Comparison of ENCODE assay signal across 17 cellular contexts in the genomic region with DNA sequence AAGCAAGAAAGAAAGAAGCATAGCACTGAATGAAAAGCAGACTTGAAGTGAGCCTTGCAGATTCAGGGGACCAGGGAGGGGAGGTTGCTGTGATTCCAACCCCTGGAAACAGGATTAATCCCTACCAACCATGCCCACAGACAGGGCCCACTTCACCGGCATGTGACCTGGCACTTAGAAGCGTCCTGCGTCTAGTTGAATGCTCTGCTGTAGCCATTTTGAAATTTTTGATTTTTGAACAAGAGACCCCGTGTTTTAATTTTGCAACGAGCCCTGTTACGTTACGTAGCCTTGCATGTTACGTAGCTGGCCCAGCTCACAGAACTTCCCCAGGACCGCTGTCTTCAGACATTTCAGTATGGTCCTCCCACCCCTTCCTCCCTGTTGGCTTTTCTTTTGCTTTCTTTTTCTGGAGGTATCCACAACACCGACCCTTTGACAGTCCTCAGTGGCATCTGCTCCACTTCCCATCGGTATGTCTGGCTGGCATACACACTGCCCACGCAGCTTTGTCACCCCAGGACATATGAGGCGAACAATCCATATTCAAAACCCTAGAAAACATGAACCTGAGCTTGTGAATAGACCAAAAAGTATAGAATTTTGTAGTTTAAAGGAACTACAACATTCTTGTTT.
DNase-seq lines count a peak whose midpoint lies in the region; ATAC-seq, FAIRE-seq and TF ChIP-seq lines count a peak whose summit lies in the region.
"Had no signal": no experiment of that assay in that cellular context is flagged by ENCODE, and none has a peak within 500 bp of the region (broad histone marks: within the 10 kb centered on the region; RNA-seq: fewer than 3 reads in every experiment).

No MANE protein-coding gene starts in this region.

- H2AK5ac ChIP-seq in neuronal stem cell (ENCODE audit: low read depth, low read length) = no peak overlapping the region

- CTCF ChIA-PET in activated CD4-positive, alpha-beta T cell treated with anti-CD3 and anti-CD28 coated beads for 36 hours (lab: Charles Lee) = interaction anchor here (1.0 kb wide), 1 partner anchor 10 kb away, joined by 3 read pairs; no protein-coding TSS in a partner anchor

- H2AFZ ChIP-seq in hepatocyte (peak overlapping the region; percentile 38), neuronal stem cell (ENCODE audit: low read length) (peak overlapping the region; percentile 41)

- H3K4ac ChIP-seq in neuronal stem cell (ENCODE audit: low read length) = no peak overlapping the region

- H2BK120ac ChIP-seq in neuronal stem cell (ENCODE audit: low read depth, low read length) = peak overlapping the region; percentile 93

- no peak overlapping the region for H2BK5ac ChIP-seq in neuronal stem cell (ENCODE audit: low read length)

- H3K4me3 Mint-ChIP-seq in type B pancreatic cell = no peak overlapping the region
- no peak overlapping the region for H3K4me3 Mint-ChIP-seq in activated CD4-positive, alpha-beta T cell treated with anti-CD3 and anti-CD28 coated beads for 36 hours
- H3K4me3 Mint-ChIP-seq: activated naive CD8-positive, alpha-beta T cell; immature natural killer cell; T-helper 17 cell had no signal

- H3K27me3 ChIP-seq in hepatocyte (no peaks in the 10 kb centered on the region), neuronal stem cell (ENCODE audit: control insufficient read depth in 3 of 3, insufficient read depth in 3 of 3, low read depth in 1 of 3, low read length in 3 of 3) (no peaks in the 10 kb centered on the region)
- H3K27me3 ChIP-seq: esophagus squamous epithelium, neutrophil had no signal

- no peak overlapping the region for H3K9ac ChIP-seq in neuronal stem cell (ENCODE audit: low read depth, low read length, poor library complexity)
- no peak overlapping the region for H3K9ac ChIP-seq in kidney (ENCODE audit: low read length in 2 of 2)

- H3K23ac ChIP-seq in neuronal stem cell (ENCODE audit: low read depth, low read length, poor library complexity) = no peak overlapping the region

- H4K8ac ChIP-seq in neuronal stem cell (ENCODE audit: low read depth, low read length) = no peak overlapping the region

- H3K4me2 ChIP-seq in hepatocyte (peak overlapping the region; percentile 41), neuronal stem cell (ENCODE audit: insufficient read depth, low read length, poor library complexity, severe bottlenecking) (no peak overlapping the region)

- peaks cover 37% of the 10 kb centered on the region for H3K4me1 Mint-ChIP-seq in type B pancreatic cell (ENCODE audit: unreplicated experiment)
- no peaks in the 10 kb centered on the region for H3K4me1 Mint-ChIP-seq in activated CD4-positive, alpha-beta T cell treated with anti-CD3 and anti-CD28 coated beads for 36 hours
- H3K4me1 Mint-ChIP-seq: immature natural killer cell, T-helper 17 cell had no signal

- H2BK15ac ChIP-seq in neuronal stem cell (ENCODE audit: low read length) = no peak overlapping the region

- POLR2A ChIA-PET in activated CD4-positive, alpha-beta T cell treated with anti-CD3 and anti-CD28 coated beads for 36 hours (lab: Charles Lee) = no interaction called here

- no peak overlapping the region for H3K4me3 ChIP-seq in hepatocyte
- no peak overlapping the region for H3K4me3 ChIP-seq in neuronal stem cell (ENCODE audit: low read length in 2 of 2)
- no peak overlapping the region for H3K4me3 ChIP-seq in kidney (ENCODE audit: low read length in 2 of 2)

- intact Hi-C loops in kidney (cut with DNase I) = no loop called here
- intact Hi-C loops in activated CD4-positive, alpha-beta T cell treated with anti-CD3 and anti-CD28 coated beads for 36 hours (cut with DNase I, micrococcal nuclease) = no loop called here

- no peaks in the 10 kb centered on the region for H3K79me2 ChIP-seq in hepatocyte

- peak overlapping the region; percentile 98 for H3K27ac ChIP-seq in hepatocyte
- H3K27ac ChIP-seq in neuronal stem cell (replicated peaks; ENCODE audit: low read length) = no peak overlapping the region
- H3K27ac ChIP-seq in kidney (ENCODE audit: low read depth in 2 of 2, low read length in 2 of 2) = no peak overlapping the region
- H3K27ac ChIP-seq: 22Rv1, esophagus squamous epithelium, neutrophil had no signal

- ATAC-seq in GM21529 (IDR thresholded peaks at IDR 0.05; ENCODE audit: unreplicated experiment) = no peak
- ATAC-seq in activated CD4-positive, alpha-beta T cell treated with anti-CD3 and anti-CD28 coated beads for 36 hours = no peak
- ATAC-seq: T-helper 17 cell had no signal

- no peaks in the 10 kb centered on the region for H3K9me3 Mint-ChIP-seq in type B pancreatic cell
- no peaks in the 10 kb centered on the region for H3K9me3 Mint-ChIP-seq in activated CD4-positive, alpha-beta T cell treated with anti-CD3 and anti-CD28 coated beads for 36 hours (ENCODE audit: low read depth)

- no peak for TF ChIP-seq CTCF in hepatocyte (IDR thresholded peaks at IDR 0.05; ENCODE audit: poor library complexity)
- TF ChIP-seq CTCF in type B pancreatic cell (conservative IDR thresholded peaks at IDR 0.05) = no peak
- no peak for TF ChIP-seq CTCF in kidney (IDR thresholded peaks at IDR 0.05; ENCODE audit: borderline replicate concordance, extremely low read depth, insufficient read depth)

- H2BK12ac ChIP-seq in neuronal stem cell (ENCODE audit: low read length) = no peak overlapping the region

- H3K4me1 ChIP-seq in hepatocyte (ENCODE audit: insufficient read depth) (peaks cover 16% of the 10 kb centered on the region), neuronal stem cell (ENCODE audit: control insufficient read depth in 2 of 2, insufficient read depth in 1 of 2, low read depth in 1 of 2, low read length in 2 of 2) (peaks cover 8 to 9% of the 10 kb centered on the region in 2 donors), kidney (ENCODE audit: control insufficient read depth in 1 of 2, insufficient read depth in 1 of 2, low read depth in 1 of 2, low read length in 2 of 2) (no peaks in the 10 kb centered on the region)
- H3K4me1 ChIP-seq: esophagus squamous epithelium had no signal

- no peaks in the 10 kb centered on the region for H3K79me1 ChIP-seq in neuronal stem cell (ENCODE audit: low read depth, low read length)

- H3K18ac ChIP-seq in neuronal stem cell (ENCODE audit: low read length) = peak overlapping the region; percentile 8

- no peak for FAIRE-seq in kidney (lab: Jason Lieb, UNC)

- no peaks in the 10 kb centered on the region for H4K20me1 ChIP-seq in hepatocyte (ENCODE audit: insufficient read depth, poor library complexity, severe bottlenecking)

- peak overlapping the region; percentile 77 for H3K27ac Mint-ChIP-seq in type B pancreatic cell
- H3K27ac Mint-ChIP-seq in activated CD4-positive, alpha-beta T cell treated with anti-CD3 and anti-CD28 coated beads for 36 hours = no peak overlapping the region
- H3K27ac Mint-ChIP-seq: activated naive CD8-positive, alpha-beta T cell; immature natural killer cell; T-helper 17 cell had no signal

- WGBS in hepatocyte (ENCODE audit: low lambda C conversion rate, missing lambda C conversion rate) = 79% methylated on average over 13 of the region's 13 CpGs
- WGBS in neuronal stem cell (ENCODE audit: extremely low coverage in 2 of 2, insufficient read length in 2 of 2, insufficient replicate concordance in 1 of 2), 2 donors = no CpG with 5 or more reads among the region's 13 CpGs

- H3K9me2 ChIP-seq in hepatocyte (replicated peaks; ENCODE audit: insufficient read depth) = no peaks in the 10 kb centered on the region

- no peak overlapping the region for H3K14ac ChIP-seq in neuronal stem cell (ENCODE audit: low read length)

- H3K36me3 Mint-ChIP-seq in type B pancreatic cell = no peaks in the 10 kb centered on the region
- H3K36me3 Mint-ChIP-seq in activated CD4-positive, alpha-beta T cell treated with anti-CD3 and anti-CD28 coated beads for 36 hours (ENCODE audit: low read depth) = no peaks in the 10 kb centered on the region
- H3K36me3 Mint-ChIP-seq: activated naive CD8-positive, alpha-beta T cell; immature natural killer cell had no signal

- H3K27me3 Mint-ChIP-seq in type B pancreatic cell = no peaks in the 10 kb centered on the region
- H3K27me3 Mint-ChIP-seq in activated CD4-positive, alpha-beta T cell treated with anti-CD3 and anti-CD28 coated beads for 36 hours = no peaks in the 10 kb centered on the region
- H3K27me3 Mint-ChIP-seq: activated naive CD8-positive, alpha-beta T cell had no signal

- H4K91ac ChIP-seq in neuronal stem cell (ENCODE audit: low read depth, low read length, poor library complexity) = no peak overlapping the region

- DNase-seq in DMS 273 (lab: John Stamatoyannopoulos, UW; ENCODE audit: unreplicated experiment) = peak; percentile 27
- no peak for DNase-seq in DMS 273 treated with DMSO at 0.1 percent for 48 hours (lab: John Stamatoyannopoulos, UW)
- DNase-seq in hepatocyte (ENCODE audit: low spot score) = no peak
- no peak for DNase-seq in neuronal stem cell (ENCODE audit: low spot score)
- no peak for DNase-seq in type B pancreatic cell (ENCODE audit: extremely low spot score, unreplicated experiment)
- DNase-seq in kidney = no peak
- DNase-seq in activated CD4-positive, alpha-beta T cell treated with anti-CD3 and anti-CD28 coated beads for 36 hours = no peak
- DNase-seq: activated CD8-positive, alpha-beta memory T cell treated with anti-CD3 and anti-CD28 coated beads for 24 hours; Calu3; esophagus squamous epithelium; immature natural killer cell; NCI-H524 treated with DMSO at 0.1 percent for 48 hours; T-helper 17 cell had no signal

- H3K9me3 ChIP-seq in hepatocyte (ENCODE audit: low read depth) (no peaks in the 10 kb centered on the region), neuronal stem cell (replicated peaks in 1 of 2; ENCODE audit: control insufficient read depth in 2 of 2, insufficient read depth in 1 of 2, low read depth in 1 of 2, low read length in 2 of 2) (peaks cover 0 to 6% of the 10 kb centered on the region in 2 donors), kidney (ENCODE audit: control insufficient read depth in 1 of 2, low read length in 2 of 2) (no peaks in the 10 kb centered on the region)
- H3K9me3 ChIP-seq: esophagus squamous epithelium, neutrophil had no signal

- H3K36me3 ChIP-seq in hepatocyte (replicated peaks; ENCODE audit: insufficient read depth, low read depth) (no peaks in the 10 kb centered on the region), neuronal stem cell (replicated peaks in 1 of 2; ENCODE audit: control insufficient read depth in 2 of 2, insufficient read depth in 2 of 2, low read length in 2 of 2) (no peaks in the 10 kb centered on the region), kidney (ENCODE audit: control insufficient read depth in 1 of 2, insufficient read depth in 2 of 2, low read length in 2 of 2) (no peaks in the 10 kb centered on the region)
- H3K36me3 ChIP-seq: esophagus squamous epithelium, neutrophil had no signal
